Comparison of ENCODE assay signal across 1 cellular context in the genomic region with DNA sequence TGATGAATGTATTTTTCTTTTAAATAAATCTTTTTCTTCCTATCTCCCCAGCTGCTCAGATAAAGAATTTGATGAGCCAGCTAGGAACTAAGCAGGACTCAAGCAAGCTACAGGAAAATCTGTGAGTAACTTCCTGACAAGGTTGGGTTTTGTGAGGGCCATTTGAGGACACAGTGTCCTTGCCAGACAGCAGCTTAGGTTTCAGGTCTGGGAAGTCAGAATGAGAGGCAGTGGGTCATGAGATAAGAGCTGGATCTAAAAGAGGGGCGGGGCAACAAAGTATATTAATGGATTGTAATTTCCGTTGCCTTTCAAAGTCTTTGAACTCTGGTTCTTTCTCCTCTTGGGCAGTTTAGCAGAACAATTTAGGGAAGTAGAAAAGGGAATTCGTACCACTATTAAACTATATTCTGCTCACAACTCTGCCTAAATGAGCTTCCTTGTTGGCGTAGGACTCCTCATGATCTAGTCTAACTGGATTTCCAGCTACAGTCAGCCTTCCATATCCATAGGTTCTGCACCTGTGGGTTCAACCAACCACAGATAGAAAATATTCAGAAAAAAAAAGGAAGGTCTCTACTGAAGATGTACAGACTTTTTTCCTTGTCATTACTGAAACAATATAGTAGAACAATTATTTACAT.
TF ChIP-seq lines count a peak whose summit lies in the region.

No MANE protein-coding gene starts in this region.

TF ChIP-seq in K562, 482 proteins besides CTCF, POLR2A, EP300 and RAD21 (continued from another document):
- TF ChIP-seq CHD7 (IDR thresholded peaks at IDR 0.05; ENCODE audit: low read depth, low read length) (no peak), ZNF224 (CRISPR knock-in tag; IDR thresholded peaks at IDR 0.05) (no peak), MLX (CRISPR knock-in tag; conservative IDR thresholded peaks at IDR 0.05) (no peak)
